In the genomic region with DNA sequence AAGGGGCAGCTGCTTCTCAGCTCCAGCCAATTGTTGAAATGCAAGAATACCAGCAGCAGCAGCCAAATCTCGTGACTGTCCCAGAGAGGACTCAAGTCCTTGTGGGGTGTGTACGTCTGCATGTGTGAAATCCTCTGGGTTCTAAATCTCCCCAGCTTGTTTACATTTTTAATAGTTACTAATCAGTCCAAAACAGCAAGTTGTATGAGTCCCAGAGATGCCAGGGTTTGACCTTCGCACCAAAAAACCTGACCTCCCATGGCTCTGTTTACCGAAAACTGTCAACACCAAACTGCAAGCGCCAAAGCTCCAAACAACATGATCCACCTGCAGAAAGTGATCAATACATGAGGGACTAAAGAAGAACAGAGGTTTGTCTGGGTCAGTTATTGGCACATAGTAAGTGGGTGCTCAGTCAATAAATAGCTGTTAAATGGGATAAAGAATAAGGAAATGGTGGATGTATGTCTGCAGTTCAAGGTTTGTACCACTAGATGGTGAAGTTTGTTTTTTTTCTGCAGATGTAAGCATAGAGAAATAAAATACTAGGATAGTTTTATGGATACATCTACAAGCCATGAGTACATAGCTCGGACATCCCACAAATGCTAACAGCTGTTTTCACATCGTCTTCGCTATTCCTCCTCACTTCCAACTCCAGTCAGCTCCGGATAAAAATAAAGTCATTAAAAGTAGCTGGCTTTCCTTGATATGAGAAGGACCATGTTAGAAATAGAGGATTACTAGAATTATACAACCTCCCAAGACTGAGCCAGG, we compare ENCODE assay signal across 8 cellular contexts.
DNase-seq lines count a peak whose midpoint lies in the region; ATAC-seq and TF ChIP-seq lines count a peak whose summit lies in the region.

No MANE protein-coding gene starts in this region.

- no peaks in the 10 kb centered on the region for H3K9me2 ChIP-seq in hepatocyte (replicated peaks; ENCODE audit: insufficient read depth)

- peak; percentile 53 for TF ChIP-seq CTCF in astrocyte of the cerebellum (IDR thresholded peaks at IDR 0.05; ENCODE audit: low read depth, low read length, missing control alignments)
- TF ChIP-seq CTCF in hepatocyte (IDR thresholded peaks at IDR 0.05; ENCODE audit: poor library complexity) = peak; percentile 80

- H3K27me3 ChIP-seq in hepatocyte = no peaks in the 10 kb centered on the region

- ATAC-seq in GM21825 (IDR thresholded peaks at IDR 0.05; ENCODE audit: unreplicated experiment) = peak; percentile 53
- ATAC-seq in HG03457 (IDR thresholded peaks at IDR 0.05; ENCODE audit: unreplicated experiment) = no peak

- WGBS in hepatocyte (ENCODE audit: low lambda C conversion rate, missing lambda C conversion rate) = 54% methylated on average over 9 of the region's 9 CpGs

- H3K27ac ChIP-seq in hepatocyte = no peak overlapping the region

- DNase-seq in DMS153 (lab: John Stamatoyannopoulos, UW) (peak; percentile 3), NCI-H2081 (lab: John Stamatoyannopoulos, UW) (peak; percentile 7 to 30), astrocyte of the cerebellum (ENCODE audit: low read depth) (peak; percentile 68), hepatocyte (ENCODE audit: low spot score) (peak; percentile 61), smooth muscle cell of the brain vasculature (ENCODE audit: low read depth, low spot score) (peak; percentile 45), ureter (ENCODE audit: low spot score) (no peak)

- no peaks in the 10 kb centered on the region for H3K79me2 ChIP-seq in hepatocyte

- no peaks in the 10 kb centered on the region for H4K20me1 ChIP-seq in hepatocyte (ENCODE audit: insufficient read depth, poor library complexity, severe bottlenecking)

- H3K4me2 ChIP-seq in hepatocyte = no peak overlapping the region

- no peaks in the 10 kb centered on the region for H3K36me3 ChIP-seq in hepatocyte (replicated peaks; ENCODE audit: insufficient read depth, low read depth)

- no peak overlapping the region for H2AFZ ChIP-seq in hepatocyte

- in situ Hi-C loops in astrocyte of the cerebellum (cut with HindIII; ENCODE audit: low sequenced_read_pairs) = loop anchor here (25.0 kb wide), 2 partner anchors 246 to 371 kb away; no protein-coding TSS in a partner anchor

- H3K9me3 ChIP-seq in hepatocyte (ENCODE audit: low read depth) = no peaks in the 10 kb centered on the region

- no peaks in the 10 kb centered on the region for H3K4me1 ChIP-seq in hepatocyte (ENCODE audit: insufficient read depth)

- H3K4me3 ChIP-seq in astrocyte of the cerebellum (ENCODE audit: low read depth, low read length) = no peak overlapping the region
- no peak overlapping the region for H3K4me3 ChIP-seq in hepatocyte
